8 cellular contexts compared by ENCODE assay signal in the genomic region with DNA sequence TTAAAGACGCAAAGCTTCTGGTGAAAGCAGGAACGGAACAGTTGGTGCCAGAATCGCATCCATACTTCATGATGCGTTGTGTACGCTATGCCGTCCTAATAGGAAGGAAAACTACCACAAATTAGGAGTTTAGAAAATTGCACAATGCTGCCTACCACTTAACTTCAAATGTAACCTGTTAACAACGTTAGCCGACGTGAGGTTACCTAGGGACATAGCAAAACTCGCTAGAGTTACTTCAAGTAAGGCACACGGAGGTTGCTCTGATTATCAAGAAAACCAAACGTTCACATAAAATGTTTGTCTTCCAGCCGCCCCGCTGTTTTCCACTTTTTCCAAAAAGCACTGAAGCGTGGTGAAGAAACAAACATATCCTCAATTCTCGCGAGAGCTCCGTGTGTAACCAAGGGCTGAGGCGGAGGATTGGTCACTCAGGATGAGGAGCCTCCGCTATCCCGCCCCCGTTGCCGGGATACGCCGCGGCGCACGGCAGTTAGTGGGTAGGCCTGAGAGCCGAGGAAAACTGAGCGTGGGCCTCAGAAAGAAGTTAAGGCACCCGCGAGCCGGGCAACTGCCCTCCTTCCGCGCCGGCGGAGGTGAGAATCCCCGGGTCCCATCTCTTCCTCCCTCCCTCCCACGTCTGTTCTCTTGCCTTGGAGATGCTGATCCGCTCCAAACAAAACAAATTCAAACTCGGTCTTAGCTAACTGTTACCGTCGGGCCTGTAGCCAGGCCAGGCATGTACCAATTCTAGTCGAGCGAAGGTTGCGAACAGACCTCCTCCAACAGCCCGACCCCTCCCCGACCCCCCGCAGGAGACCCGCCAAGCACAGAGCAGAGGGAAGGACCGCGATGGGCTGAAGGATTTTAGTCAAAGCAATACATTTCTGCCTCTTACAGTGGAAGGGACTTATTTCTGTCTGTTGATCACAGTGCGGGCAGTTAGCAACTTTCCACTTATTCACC. TPM values are rescaled to one million over a fixed set of nuclear protein-coding genes. Genes with fewer than 3 reads are reported as not detected.
DNase-seq lines count a peak whose midpoint lies in the region; ATAC-seq, FAIRE-seq and TF ChIP-seq lines count a peak whose summit lies in the region.

IFT74 (plus strand) TSS at position 492 of the 966 bp plus-strand sequence. CDS start 5,556 bp downstream, outside the sequence.

- TF ChIP-seq CTCF in GM10266 (IDR thresholded peaks at IDR 0.05; ENCODE audit: control insufficient read depth, insufficient read depth, low read depth, missing control alignments): no peak
- no peak for TF ChIP-seq CTCF in cardiac muscle cell (IDR thresholded peaks at IDR 0.05; ENCODE audit: low read depth, low read length)
- TF ChIP-seq CTCF in pancreas (IDR thresholded peaks at IDR 0.05): no peak
- TF ChIP-seq CTCF in thyroid gland (IDR thresholded peaks at IDR 0.05): no peak

- peak; percentile 83 for FAIRE-seq in pancreas (lab: Jason Lieb, UNC)

- no peaks in the 10 kb centered on the region for H3K27me3 ChIP-seq in adipocyte (replicated peaks; ENCODE audit: control insufficient read depth, insufficient read depth, low read length)
- H3K27me3 ChIP-seq in cardiac muscle cell: no peaks in the 10 kb centered on the region
- H3K27me3 ChIP-seq in pancreas: no peaks in the 10 kb centered on the region
- no peaks in the 10 kb centered on the region for H3K27me3 ChIP-seq in thyroid gland

- H3K4me3 ChIP-seq in adipocyte (ENCODE audit: low read length): peak within 1 kb of the TSS; percentile 94
- peak within 1 kb of the TSS; percentile 60 for H3K4me3 ChIP-seq in cardiac muscle cell
- H3K4me3 ChIP-seq in pancreas: peak within 1 kb of the TSS; percentile 24 to 59 (median 42)
- H3K4me3 ChIP-seq in thyroid gland (replicated peaks in 1 of 3): peak within 1 kb of the TSS; percentile 45 to 85 (median 50)

- H3K9me3 ChIP-seq in adipocyte (ENCODE audit: control insufficient read depth, low read length) (no peaks in the 10 kb centered on the region), cardiac muscle cell (ENCODE audit: low read depth) (no peaks in the 10 kb centered on the region), pancreas (no peaks in the 10 kb centered on the region), thyroid gland (no peaks in the 10 kb centered on the region)

- peaks cover 14% of the 10 kb centered on the region for H3K4me1 ChIP-seq in adipocyte (ENCODE audit: control insufficient read depth, insufficient read depth, low read length)
- H3K4me1 ChIP-seq in cardiac muscle cell (ENCODE audit: low read depth): peaks cover 12% of the 10 kb centered on the region
- peaks cover 0 to 4% (median 0%) of the 10 kb centered on the region in 3 donors for H3K4me1 ChIP-seq in pancreas
- peaks cover 5 to 9% of the 10 kb centered on the region in 2 donors for H3K4me1 ChIP-seq in thyroid gland

- no peaks in the 10 kb centered on the region for H3K36me3 ChIP-seq in adipocyte (ENCODE audit: control insufficient read depth, insufficient read depth, low read length, severe bottlenecking)
- no peaks in the 10 kb centered on the region for H3K36me3 ChIP-seq in cardiac muscle cell
- H3K36me3 ChIP-seq in pancreas: no peaks in the 10 kb centered on the region
- no peaks in the 10 kb centered on the region for H3K36me3 ChIP-seq in thyroid gland

- ATAC-seq in HG02623 (IDR thresholded peaks at IDR 0.05; ENCODE audit: unreplicated experiment) (peak; percentile 100), pancreas (peak; percentile 100)

- H3K27ac ChIP-seq in cardiac muscle cell (peak within 1 kb of the TSS; percentile 95), pancreas (peak within 1 kb of the TSS; percentile 51 to 92 (median 84)), thyroid gland (peak within 1 kb of the TSS; percentile 64 to 88 (median 83))

- WGBS in pancreas, 2 donors: 0% methylated on average over 52 to 53 of the region's 53 CpGs
- 1% methylated on average over 52 to 53 of the region's 53 CpGs for WGBS in thyroid gland, 2 donors

- intact Hi-C loops in pancreas (cut with DNase I) (no loop called here), thyroid gland (cut with DNase I) (loop anchor here (5.0 kb wide), 1 partner anchor 64 kb away; the partner anchor contains the start of gene CAAP1)

- DNase-seq in GM10266 (ENCODE audit: extremely low spot score): peak; percentile 92
- DNase-seq in NCI-H1105 treated with DMSO at 0.1 percent for 48 hours (lab: John Stamatoyannopoulos, UW): peak; percentile 99
- DNase-seq in SW480 (ENCODE audit: low spot score): peak; percentile 95
- DNase-seq in adipocyte (ENCODE audit: low read depth): peak; percentile 100
- peak; percentile 99 for DNase-seq in cardiac muscle cell (ENCODE audit: low read depth in 1 of 2, low spot score in 1 of 2)
- DNase-seq in pancreas: peak; percentile 94 to 99 (median 96)
- DNase-seq in thyroid gland: peak; percentile 99

- TF ChIP-seq POLR2A in thyroid gland (IDR thresholded peaks at IDR 0.05): peak; percentile 15 to 87

- H3K9ac ChIP-seq in adipocyte (ENCODE audit: low read length): peak within 1 kb of the TSS; percentile 95

RNA-seq across cellular contexts. Expression of gene IFT74, which starts in this region (rescaled TPM):
- 14.6 and 25.2 TPM in 2 replicates for total RNA-seq in cardiac muscle cell
- polyA plus RNA-seq in cardiac muscle cell: 20.6 and 27.8 TPM in 2 replicates
- 1 to 10 TPM; 5.6 to 9.6 (median 7.7) TPM for total RNA-seq in pancreas
- 10 to 100 TPM in 1 of 2 donors, 1 to 10 TPM in 1; 5.2 to 10.7 TPM for polyA plus RNA-seq in pancreas
- total RNA-seq in thyroid gland: 10 to 100 TPM; 23.0 to 40.0 (median 29.9) TPM

Comparison
In these comparisons a context has a peak if more than half of its experiments do, and no peak if none do; other contexts are left out.
1. Peak in every context shown above with its lines: DNase-seq, ATAC-seq, H3K4me3 ChIP-seq and H3K27ac ChIP-seq.
2. H3K4me3 ChIP-seq: peak in every context shown above with its lines; median percentile 94 in adipocyte; 60 in cardiac muscle cell; 50 in thyroid gland; 42 in pancreas.